Comparison of ENCODE assay signal across 7 cellular contexts in genomic region chr10:29439005-29439404, GRCh38.
DNase-seq lines count a peak whose midpoint lies in the region; ATAC-seq and TF ChIP-seq lines count a peak whose summit lies in the region.
"Not testable (repeated sequence)": the region's sequence is repeated elsewhere in the genome, so short reads cannot be mapped to it uniquely, and the experiment has no call there.

No MANE protein-coding gene starts in this region.

- H3K27me3 Mint-ChIP-seq in MCF 10A (ENCODE audit: insufficient read depth, unreplicated experiment); endodermal cell (ENCODE audit: insufficient read depth): not testable (repeated sequence)

- POLR2A ChIA-PET in HCT116 (lab: Charles Lee), result interaction anchor here (1.2 kb wide), 1 partner anchor 9 kb away, joined by 4 read pairs; no protein-coding TSS in a partner anchor
- POLR2A ChIA-PET in RWPE1 (lab: Yijun Ruan, JAX; ENCODE audit: low non-redundant PET); MCF 10A (lab: Yijun Ruan, JAX): not testable (repeated sequence)

- intact Hi-C loops in HCT116 (cut with micrococcal nuclease); MCF 10A (cut with micrococcal nuclease): not testable (repeated sequence)

- not testable (repeated sequence) for TF ChIP-seq CTCF in HCT116 (IDR thresholded peaks at IDR 0.05 in 2 of 3, conservative IDR thresholded peaks at IDR 0.05 in 1 of 3; ENCODE audit: borderline replicate concordance in 1 of 3, insufficient read depth in 1 of 3, low read depth in 2 of 3, low read length in 2 of 3); RWPE1 (conservative IDR thresholded peaks at IDR 0.05; ENCODE audit: low read depth); MCF 10A (IDR thresholded peaks at IDR 0.05; ENCODE audit: unreplicated experiment); endodermal cell (conservative IDR thresholded peaks at IDR 0.05); foreskin keratinocyte (conservative IDR thresholded peaks at IDR 0.05)

- not testable (repeated sequence) for H3K4ac ChIP-seq in trophoblast cell (ENCODE audit: low read depth, low read length)

- H3K27ac ChIP-seq in HCT116 (ENCODE audit: low read depth, low read length), result peak overlapping the region; percentile 75
- H3K27ac ChIP-seq in HUES6 (ENCODE audit: low read depth, low read length), result peak overlapping the region; percentile 82; the same call in 1 of the 2 replicates
- peak overlapping the region; percentile 28 for H3K27ac ChIP-seq in RWPE1
- H3K27ac ChIP-seq in endodermal cell (ENCODE audit: low read depth, low read length); foreskin keratinocyte; trophoblast cell (ENCODE audit: low read depth, low read length): not testable (repeated sequence)

- H3K23ac ChIP-seq in trophoblast cell (ENCODE audit: low read length), result not testable (repeated sequence)

- not testable (repeated sequence) for H3K18ac ChIP-seq in trophoblast cell (ENCODE audit: low read length)

- H3K36me3 Mint-ChIP-seq in MCF 10A (ENCODE audit: insufficient read depth, unreplicated experiment); endodermal cell (ENCODE audit: low read depth): not testable (repeated sequence)

- H3K27ac Mint-ChIP-seq in MCF 10A (ENCODE audit: low read depth, unreplicated experiment), result peak overlapping the region; percentile 36
- not testable (repeated sequence) for H3K27ac Mint-ChIP-seq in endodermal cell

- H3K14ac ChIP-seq in trophoblast cell (ENCODE audit: low read length), result not testable (repeated sequence)

- not testable (repeated sequence) for H3K4me3 Mint-ChIP-seq in MCF 10A (ENCODE audit: unreplicated experiment); endodermal cell

- not testable (repeated sequence) for BruUV-seq in HCT116 (replicated peaks; lab: Mats Ljungman, UMichigan); MCF 10A (replicated peaks; lab: Mats Ljungman, UMichigan)

- H3K9me3 ChIP-seq in HCT116 (ENCODE audit: control insufficient read depth in 1 of 2, insufficient read depth in 1 of 2, low read depth in 1 of 2, low read length in 2 of 2); HUES6 (ENCODE audit: control insufficient read depth, insufficient read depth, low read depth, low read length); trophoblast cell (ENCODE audit: insufficient read depth, low read depth, low read length): not testable (repeated sequence)
- H3K9me3 ChIP-seq in endodermal cell (ENCODE audit: control insufficient read depth, low read length), result peaks cover 75% of the 10 kb centered on the region

- DNase-seq in HCT116 (ENCODE audit: low read depth, low spot score) (peak; percentile 80), MCF 10A (ENCODE audit: unreplicated experiment) (peak; percentile 36), foreskin keratinocyte (peak; percentile 54 to 64), trophoblast cell (peak; percentile 38 to 52)
- DNase-seq in RWPE1 (ENCODE audit: low spot score); endodermal cell: not testable (repeated sequence)

- not testable (repeated sequence) for H4K91ac ChIP-seq in trophoblast cell (ENCODE audit: low read depth, low read length)

- not testable (repeated sequence) for TF ChIP-seq RAD21 in HCT116 (IDR thresholded peaks at IDR 0.05; ENCODE audit: low read depth)

- H2BK12ac ChIP-seq in trophoblast cell (ENCODE audit: low read length), result not testable (repeated sequence)

- peak overlapping the region; percentile 42 to 66 for H3K4me3 ChIP-seq in HCT116 (replicated peaks in 1 of 2; ENCODE audit: low read depth in 1 of 2, low read length in 2 of 2)
- not testable (repeated sequence) for H3K4me3 ChIP-seq in HUES6 (ENCODE audit: low read depth, low read length); trophoblast cell (ENCODE audit: low read depth, low read length)
- peak overlapping the region; percentile 61 for H3K4me3 ChIP-seq in endodermal cell (ENCODE audit: low read length)

- H3K9me2 ChIP-seq in HCT116 (ENCODE audit: insufficient read depth), result not testable (repeated sequence)

- H2BK120ac ChIP-seq in trophoblast cell (ENCODE audit: insufficient read depth, low read length, poor library complexity), result not testable (repeated sequence)

- H3K27me3 ChIP-seq in HCT116 (ENCODE audit: insufficient read depth, low read length); HUES6 (ENCODE audit: control insufficient read depth, insufficient read depth, low read length); endodermal cell (ENCODE audit: control insufficient read depth, insufficient read depth, low read length, poor library complexity, severe bottlenecking); foreskin keratinocyte; trophoblast cell (ENCODE audit: insufficient read depth, low read length): not testable (repeated sequence)

- H3K9ac ChIP-seq in HCT116 (ENCODE audit: low read length), result peak overlapping the region; percentile 78
- not testable (repeated sequence) for H3K9ac ChIP-seq in HUES6 (ENCODE audit: low read length); endodermal cell (ENCODE audit: extremely low read depth, low read length, poor library complexity, severe bottlenecking); trophoblast cell (ENCODE audit: low read length)

- H3K79me1 ChIP-seq in trophoblast cell (ENCODE audit: low read length), result not testable (repeated sequence)

- 86 to 93% methylated on average over 1 to 3 of the region's 3 CpGs for WGBS in endodermal cell (ENCODE audit: insufficient coverage in 1 of 2, insufficient read length in 1 of 2), 2 experiments
- WGBS in trophoblast cell (ENCODE audit: extremely low coverage, insufficient coverage, insufficient read length), result no CpG with 5 or more reads among the region's 3 CpGs

- H2BK5ac ChIP-seq in trophoblast cell (ENCODE audit: low read depth, low read length, poor library complexity), result not testable (repeated sequence)

- H2AFZ ChIP-seq in HCT116 (ENCODE audit: low read depth, low read length, poor library complexity, severe bottlenecking); trophoblast cell (ENCODE audit: insufficient read depth, low read length, poor library complexity): not testable (repeated sequence)

- CTCF ChIA-PET in HCT116 (lab: Charles Lee), result interaction anchor here (1.2 to 1.9 kb wide), 2 partner anchors 9 kb away, joined by 5 to 8 read pairs; no protein-coding TSS in a partner anchor
- CTCF ChIA-PET in RWPE1 (lab: Yijun Ruan, JAX), result interaction anchor here (0.9 to 1.4 kb wide), 2 partner anchors 9 to 10 kb away, joined by 3 read pairs; no protein-coding TSS in a partner anchor
- CTCF ChIA-PET in MCF 10A (lab: Yijun Ruan, JAX), result interaction anchor here (0.7 to 1.6 kb wide), 2 partner anchors 10 to 624 kb away, joined by 3 to 6 read pairs; no protein-coding TSS in a partner anchor

- H3K36me3 ChIP-seq in HCT116 (ENCODE audit: control insufficient read depth in 1 of 2, insufficient read depth in 2 of 2, low read length in 2 of 2); HUES6 (ENCODE audit: control insufficient read depth, insufficient read depth, low read length); endodermal cell (ENCODE audit: control insufficient read depth, insufficient read depth, low read length); trophoblast cell (ENCODE audit: control insufficient read depth in 1 of 2, insufficient read depth in 2 of 2, low read length in 2 of 2): not testable (repeated sequence)

- peak; percentile 60 for ATAC-seq in HCT116
- ATAC-seq in foreskin keratinocyte, result peak; percentile 75

- H3K9me3 Mint-ChIP-seq in MCF 10A (ENCODE audit: unreplicated experiment) (peaks cover 19% of the 10 kb centered on the region), endodermal cell (peaks cover 46% of the 10 kb centered on the region)

- not testable (repeated sequence) for H4K8ac ChIP-seq in trophoblast cell (ENCODE audit: low read depth, low read length)

- not testable (repeated sequence) for H4K20me1 ChIP-seq in HCT116 (ENCODE audit: insufficient read depth)

- peaks cover 10 to 50% of the 10 kb centered on the region in 2 experiments for H3K4me1 ChIP-seq in HCT116 (ENCODE audit: control insufficient read depth in 1 of 2, insufficient read depth in 2 of 2, low read length in 2 of 2)
- peaks cover 20% of the 10 kb centered on the region for H3K4me1 ChIP-seq in HUES6 (ENCODE audit: control insufficient read depth, insufficient read depth, low read length)
- not testable (repeated sequence) for H3K4me1 ChIP-seq in endodermal cell (ENCODE audit: control insufficient read depth, insufficient read depth, low read length); foreskin keratinocyte; trophoblast cell (ENCODE audit: control insufficient read depth in 1 of 2, insufficient read depth in 2 of 2, low read length in 2 of 2)

- not testable (repeated sequence) for H4K12ac ChIP-seq in trophoblast cell (ENCODE audit: low read depth, low read length)

- H2AK5ac ChIP-seq in trophoblast cell (ENCODE audit: low read length), result not testable (repeated sequence)

- peak overlapping the region; percentile 94 for H3K4me2 ChIP-seq in HCT116 (ENCODE audit: low read length)
- H3K4me2 ChIP-seq in trophoblast cell (ENCODE audit: low read length), result not testable (repeated sequence)

- not testable (repeated sequence) for TF ChIP-seq POLR2A in HCT116 (IDR thresholded peaks at IDR 0.05; ENCODE audit: borderline replicate concordance, extremely low read depth, insufficient read depth, insufficient read length)

- peaks cover 11% of the 10 kb centered on the region for H3K4me1 Mint-ChIP-seq in MCF 10A (ENCODE audit: insufficient read depth, unreplicated experiment)
- not testable (repeated sequence) for H3K4me1 Mint-ChIP-seq in endodermal cell

- RAD21 ChIA-PET in HCT116 (lab: Charles Lee; ENCODE audit: low non-redundant PET in 1 of 2, low total read pairs in 2 of 2, uncharacterized antibody in 2 of 2, unreplicated experiment in 2 of 2), result not testable (repeated sequence)

- peaks cover 14% of the 10 kb centered on the region; the same call in 1 of the 2 replicates for H3K79me2 ChIP-seq in HCT116 (ENCODE audit: insufficient read depth, low read length)
- not testable (repeated sequence) for H3K79me2 ChIP-seq in trophoblast cell (ENCODE audit: control insufficient read depth, insufficient read depth, low read length, poor library complexity)

TF ChIP-seq in HCT116, 20 proteins besides CTCF, POLR2A, EP300 and RAD21 (continues in another document):
- TF ChIP-seq SP1 (IDR thresholded peaks at IDR 0.05; ENCODE audit: low read depth), result peak; percentile 81
- TF ChIP-seq CEBPB (IDR thresholded peaks at IDR 0.05; ENCODE audit: low read depth), result peak; percentile 40; the same call in 1 of the 2 replicates
- peak; percentile 88 for TF ChIP-seq FOSL1 (IDR thresholded peaks at IDR 0.05; ENCODE audit: low read depth)
